ENCODE assay signal across 26 cellular contexts in genomic region chr6:111276335-111276734, GRCh38.
A peak's percentile ranks its signal among the peaks of the same experiment; 100 is the strongest.
DNase-seq lines count a peak whose midpoint lies in the region; ATAC-seq, FAIRE-seq and TF ChIP-seq lines count a peak whose summit lies in the region.
"Had no signal": no experiment of that assay in that cellular context is flagged by ENCODE, and none has a peak within 500 bp of the region (broad histone marks: within the 10 kb centered on the region; RNA-seq: fewer than 3 reads in every experiment).

No MANE protein-coding gene starts in this region.

- H3K4me2 ChIP-seq in HepG2 (ENCODE audit: low read depth, low read length) = peak overlapping the region; percentile 23; the same call in 1 of the 2 replicates
- H3K4me2 ChIP-seq: BLaER1 had no signal

- BruUV-seq in HepG2 (replicated peaks; lab: Mats Ljungman, UMichigan) = no TSS peak

- no peak for FAIRE-seq in HepG2 (lab: Jason Lieb, UNC)
- FAIRE-seq: D721Med, GM18507 had no signal

- no peaks in the 10 kb centered on the region for H3K4me1 Mint-ChIP-seq in type B pancreatic cell (ENCODE audit: unreplicated experiment)

- no peaks in the 10 kb centered on the region for H3K27me3 ChIP-seq in HepG2 (ENCODE audit: control insufficient read depth in 1 of 2, insufficient read depth in 2 of 2, low read length in 2 of 2)
- H3K27me3 ChIP-seq: BLaER1, SJCRH30 had no signal

- ATAC-seq in HepG2 (peak; percentile 54; the same call in 2 of the 3 replicates), GM21381 (IDR thresholded peaks at IDR 0.05; ENCODE audit: unreplicated experiment) (no peak), GM18867 (IDR thresholded peaks at IDR 0.05; ENCODE audit: unreplicated experiment) (no peak), GM18502 (IDR thresholded peaks at IDR 0.05; ENCODE audit: poor library complexity, unreplicated experiment) (no peak)
- ATAC-seq: Panc1, SK-N-SH treated with all-trans-retinoic acid at 6 μM for 48 hours had no signal

- peaks cover 11 to 36% of the 10 kb centered on the region in 2 experiments for H3K36me3 ChIP-seq in HepG2 (replicated peaks in 1 of 2; ENCODE audit: control insufficient read depth in 1 of 2, insufficient read depth in 2 of 2, low read length in 2 of 2)

- CTCF ChIA-PET in HepG2 (lab: Yijun Ruan, JAX; ENCODE audit: low intra/inter-chr PET ratio, low total read pairs) = no interaction called here

- TF ChIP-seq EP300 in HepG2 (IDR thresholded peaks at IDR 0.05; ENCODE audit: low read depth in 2 of 2, low read length in 2 of 2) (peak in 1 of 2 experiments; percentile 38; a peak in 1 of 4 replicates), HepG2 (CRISPR knock-in tag; IDR thresholded peaks at IDR 0.05; ENCODE audit: borderline replicate concordance) (no peak)

- no peak overlapping the region for H2AFZ ChIP-seq in HepG2 (ENCODE audit: low read length)

- peaks cover 28% of the 10 kb centered on the region for H3K4me1 ChIP-seq in HepG2 (ENCODE audit: insufficient read depth, low read length)
- H3K4me1 ChIP-seq: BLaER1, HAP-1, SJCRH30 had no signal

- TF ChIP-seq POLR2A in erythroblast (IDR thresholded peaks at IDR 0.05; ENCODE audit: low read length) = no peak
- no peak for TF ChIP-seq POLR2A in HepG2 (IDR thresholded peaks at IDR 0.05; ENCODE audit: insufficient read depth in 1 of 2, low read depth in 2 of 2, low read length in 2 of 2)

- DNase-seq in SIG-M5 treated with dmso at 0.1 percent for 504 hours (lab: John Stamatoyannopoulos, UW; ENCODE audit: unreplicated experiment) = peak; percentile 28
- DNase-seq in SIG-M5 (lab: John Stamatoyannopoulos, UW) = no peak
- peak; percentile 65 to 76 for DNase-seq in erythroblast (lab: John Stamatoyannopoulos, UW)
- peak; percentile 44 for DNase-seq in HepG2 (ENCODE audit: low spot score)
- no peak for DNase-seq in type B pancreatic cell (ENCODE audit: extremely low spot score, unreplicated experiment)
- DNase-seq: CD4-positive, CD25-positive, alpha-beta regulatory T cell; GOT3; HFFc6; MV-4-11; NCI-H1105 treated with DMSO at 0.1 percent for 48 hours; NCI-H146; NCI-H2029; NCI-H446 treated with DMSO at 0.1 percent for 48 hours; NCI-H526; NCI-H82; SJCRH30 had no signal

- peak overlapping the region; percentile 96 for H3K27ac Mint-ChIP-seq in type B pancreatic cell
- H3K27ac Mint-ChIP-seq: HFFc6, IgD-negative memory B cell had no signal

- intact Hi-C loops in HepG2 (cut with micrococcal nuclease; ENCODE audit: unreplicated experiment) = no loop called here

- no peaks in the 10 kb centered on the region for H3K79me2 ChIP-seq in HepG2 (ENCODE audit: insufficient read depth, low read length)

- H3K4me3 Mint-ChIP-seq in type B pancreatic cell = peak overlapping the region; percentile 67
- H3K4me3 Mint-ChIP-seq: HFFc6, IgD-negative memory B cell had no signal

- no peak overlapping the region for H3K27ac ChIP-seq in HepG2 (ENCODE audit: extremely low read length, insufficient read depth, low read length)
- H3K27ac ChIP-seq: BLaER1, SJCRH30 had no signal

- H3K9me3 Mint-ChIP-seq in type B pancreatic cell = peaks cover 31% of the 10 kb centered on the region

- H3K36me3 Mint-ChIP-seq in type B pancreatic cell = peaks cover 73% of the 10 kb centered on the region

- no peaks in the 10 kb centered on the region for H3K27me3 Mint-ChIP-seq in type B pancreatic cell
- H3K27me3 Mint-ChIP-seq: CD4-positive, CD25-positive, alpha-beta regulatory T cell; IgD-negative memory B cell had no signal

- TF ChIP-seq RAD21 in HepG2 (CRISPR knock-in tag; IDR thresholded peaks at IDR 0.05) = no peak

- in situ Hi-C loops in HepG2 (cut with HindIII; ENCODE audit: extremely low pct_ligation_motif_present, low pct_unique_long_range_greater_than_20kb) = no loop called here

- H3K9ac ChIP-seq in HepG2 (ENCODE audit: insufficient read depth, low read depth, low read length) = no peak overlapping the region
- H3K9ac ChIP-seq: BLaER1 had no signal

- H4K20me1 ChIP-seq in HepG2 (ENCODE audit: insufficient read depth, low read length) = no peaks in the 10 kb centered on the region
- H4K20me1 ChIP-seq: BLaER1 had no signal

- POLR2A ChIA-PET in HepG2 (lab: Yijun Ruan, JAX) = no interaction called here

- no peak overlapping the region for H3K4me3 ChIP-seq in HepG2 (replicated peaks in 1 of 3; ENCODE audit: insufficient read depth in 1 of 3, low read depth in 2 of 3, low read length in 3 of 3)
- H3K4me3 ChIP-seq: BLaER1, HAP-1, SJCRH30 had no signal

- TF ChIP-seq CTCF in HepG2 (CRISPR knock-in tag; IDR thresholded peaks at IDR 0.05) (no peak), type B pancreatic cell (conservative IDR thresholded peaks at IDR 0.05) (no peak)

- H3K9me3 ChIP-seq in HepG2 (ENCODE audit: low read length) = peaks cover 19% of the 10 kb centered on the region

- WGBS in HepG2 (ENCODE audit: low lambda C conversion rate) = 56% methylated on average over 2 of the region's 2 CpGs

TF ChIP-seq in HepG2, 621 proteins besides CTCF, POLR2A, EP300 and RAD21 (continues in another document):
- no peak for TF ChIP-seq KDM6A (CRISPR knock-in tag; IDR thresholded peaks at IDR 0.05; ENCODE audit: low read depth)
- no peak for TF ChIP-seq ZNF558 (CRISPR knock-in tag; IDR thresholded peaks at IDR 0.05; ENCODE audit: borderline replicate concordance)
- TF ChIP-seq PCBP1 (IDR thresholded peaks at IDR 0.05; ENCODE audit: borderline replicate concordance, low read depth, low read length) = no peak
- TF ChIP-seq ZNF574 (CRISPR knock-in tag; IDR thresholded peaks at IDR 0.05) = no peak
- no peak for TF ChIP-seq ZBTB38 (CRISPR knock-in tag; IDR thresholded peaks at IDR 0.05)
- TF ChIP-seq ZBTB3 (CRISPR knock-in tag; IDR thresholded peaks at IDR 0.05; ENCODE audit: borderline replicate concordance, low read depth) = no peak
- peak; percentile 25; the same call in 1 of the 2 replicates for TF ChIP-seq CREM (IDR thresholded peaks at IDR 0.05)
- TF ChIP-seq CREM (CRISPR knock-in tag; IDR thresholded peaks at IDR 0.05) = no peak
- no peak for TF ChIP-seq HNF1B (CRISPR knock-in tag; IDR thresholded peaks at IDR 0.05)
- no peak for TF ChIP-seq FLYWCH1 (CRISPR knock-in tag; IDR thresholded peaks at IDR 0.05)
- TF ChIP-seq PAXIP1 (CRISPR knock-in tag; conservative IDR thresholded peaks at IDR 0.05) = no peak
- TF ChIP-seq EED (CRISPR knock-in tag; IDR thresholded peaks at IDR 0.05) = no peak
- TF ChIP-seq TCF7 (IDR thresholded peaks at IDR 0.05; ENCODE audit: low read depth) = peak; percentile 15; the same call in 1 of the 2 replicates
- TF ChIP-seq TBP (CRISPR knock-in tag; IDR thresholded peaks at IDR 0.05) = no peak
- TF ChIP-seq SIN3A (IDR thresholded peaks at IDR 0.05; ENCODE audit: borderline replicate concordance, low read depth, low read length) = no peak

Comparison
In these comparisons a context has a peak if more than half of its experiments do, and no peak if none do; other contexts are left out.
1. DNase-seq: peak in SIG-M5 treated with dmso at 0.1 percent for 504 hours (single experiment), erythroblast (2 of 2) and HepG2 (single experiment); none in SIG-M5 (single experiment) and type B pancreatic cell (single experiment).